ENCODE assay signal across 8 cellular contexts in the genomic region with DNA sequence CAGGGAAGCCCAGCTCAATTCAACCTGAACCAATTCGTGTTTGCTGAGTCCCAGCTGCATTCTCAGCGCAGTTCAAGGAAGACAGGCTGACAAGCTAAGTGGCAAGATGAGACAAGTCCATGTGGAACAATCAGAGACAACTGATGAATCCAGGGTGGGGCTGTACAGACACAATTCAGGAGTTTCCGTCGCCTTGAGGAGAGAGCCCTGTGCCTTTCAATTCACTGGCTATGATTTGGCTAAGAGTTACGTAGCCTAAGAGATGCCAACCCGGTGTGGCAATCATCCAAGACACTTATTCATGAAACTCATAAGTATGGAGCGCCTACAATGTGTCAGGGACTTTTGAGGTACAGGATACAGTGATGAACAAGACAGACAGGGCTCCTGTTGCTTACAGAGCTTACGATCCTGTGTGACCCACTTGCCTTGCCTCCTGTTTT. TPM values are rescaled to one million over a fixed set of nuclear protein-coding genes. Genes with fewer than 3 reads are reported as not detected.
DNase-seq lines count a peak whose midpoint lies in the region; ATAC-seq and TF ChIP-seq lines count a peak whose summit lies in the region.

No MANE protein-coding gene starts in this region.

- DNase-seq in HCT116 (ENCODE audit: low read depth, low spot score) (peak; percentile 62), NCI-H1105 treated with DMSO at 0.1 percent for 48 hours (lab: John Stamatoyannopoulos, UW) (peak; percentile 17), cerebellar cortex (ENCODE audit: low spot score) (no peak), mesendoderm (no peak)
- DNase-seq in effector CD4-positive, alpha-beta T cell: peak; percentile 26

- no peak overlapping the region for H2BK15ac ChIP-seq in mesendoderm (replicated peaks; ENCODE audit: low read depth)

- H3K18ac ChIP-seq in mesendoderm (ENCODE audit: low read length): no peak overlapping the region

- no peaks in the 10 kb centered on the region for H3K79me1 ChIP-seq in mesendoderm (ENCODE audit: low read length)

- H3K4ac ChIP-seq in mesendoderm (ENCODE audit: low read depth, low read length): no peak overlapping the region

- no peak overlapping the region for H3K56ac ChIP-seq in mesendoderm (ENCODE audit: low read length)

- H3K23ac ChIP-seq in mesendoderm (ENCODE audit: low read length): no peak overlapping the region

- POLR2A ChIA-PET in HCT116 (lab: Charles Lee): no interaction called here

- CTCF ChIA-PET in HCT116 (lab: Charles Lee): interaction anchor here (1.4 kb wide), 1 partner anchor 11 kb away, joined by 4 read pairs; no protein-coding TSS in a partner anchor

- no peaks in the 10 kb centered on the region for H3K36me3 ChIP-seq in HCT116 (ENCODE audit: control insufficient read depth in 1 of 2, insufficient read depth in 2 of 2, low read length in 2 of 2)
- no peaks in the 10 kb centered on the region for H3K36me3 ChIP-seq in mesendoderm (ENCODE audit: control insufficient read depth, insufficient read depth, low read length)

- no peaks in the 10 kb centered on the region for H3K9me3 ChIP-seq in HCT116 (ENCODE audit: control insufficient read depth in 1 of 2, insufficient read depth in 1 of 2, low read depth in 1 of 2, low read length in 2 of 2)

- H2AFZ ChIP-seq in HCT116 (ENCODE audit: low read depth, low read length, poor library complexity, severe bottlenecking): no peak overlapping the region

- H3K27ac ChIP-seq in HCT116 (ENCODE audit: low read depth, low read length) (peak overlapping the region; percentile 55), mesendoderm (ENCODE audit: low read depth, low read length) (no peak overlapping the region)

- no peak overlapping the region for H2AK5ac ChIP-seq in mesendoderm (ENCODE audit: low read length)

- RAD21 ChIA-PET in HCT116 (lab: Charles Lee; ENCODE audit: low non-redundant PET in 1 of 2, low total read pairs in 2 of 2, uncharacterized antibody in 2 of 2, unreplicated experiment in 2 of 2): no interaction called here

- no peaks in the 10 kb centered on the region for H3K27me3 ChIP-seq in HCT116 (ENCODE audit: insufficient read depth, low read length)
- no peaks in the 10 kb centered on the region for H3K27me3 ChIP-seq in mesendoderm (ENCODE audit: insufficient read depth, low read length, poor library complexity)

- H3K4me1 ChIP-seq in HCT116 (ENCODE audit: control insufficient read depth in 1 of 2, insufficient read depth in 2 of 2, low read length in 2 of 2) (peaks cover 6 to 58% of the 10 kb centered on the region in 2 experiments), mesendoderm (ENCODE audit: control insufficient read depth, low read depth, low read length) (no peaks in the 10 kb centered on the region)

- BruUV-seq in HCT116 (replicated peaks; lab: Mats Ljungman, UMichigan): TSS peak; percentile 69

- no CpG with 5 or more reads among the region's 8 CpGs for WGBS in mesendoderm (ENCODE audit: extremely low coverage, insufficient coverage, low lambda C conversion rate)

- H3K79me2 ChIP-seq in HCT116 (ENCODE audit: insufficient read depth, low read length) (no peaks in the 10 kb centered on the region), mesendoderm (ENCODE audit: control insufficient read depth, insufficient read depth, low read length) (no peaks in the 10 kb centered on the region)

- intact Hi-C loops in HCT116 (cut with micrococcal nuclease): no loop called here

- peak overlapping the region; percentile 46 for H3K9ac ChIP-seq in HCT116 (ENCODE audit: low read length)
- no peak overlapping the region for H3K9ac ChIP-seq in mesendoderm (ENCODE audit: low read length)

- H3K4me2 ChIP-seq in HCT116 (ENCODE audit: low read length) (peak overlapping the region; percentile 46), mesendoderm (ENCODE audit: low read length) (no peak overlapping the region)

- H3K9me2 ChIP-seq in HCT116 (ENCODE audit: insufficient read depth): no peaks in the 10 kb centered on the region

- H2BK120ac ChIP-seq in mesendoderm (ENCODE audit: low read depth, low read length): no peak overlapping the region

- H4K8ac ChIP-seq in mesendoderm (ENCODE audit: low read depth, low read length): no peak overlapping the region

- 0 out of 2 replicates have a peak, but pooled peaks have one; percentile 6 for TF ChIP-seq RAD21 in HCT116 (IDR thresholded peaks at IDR 0.05; ENCODE audit: low read depth)

- no peak overlapping the region for H4K5ac ChIP-seq in mesendoderm (ENCODE audit: low read length)

- peak overlapping the region; percentile 8 to 22 for H3K4me3 ChIP-seq in HCT116 (replicated peaks in 1 of 2; ENCODE audit: low read depth in 1 of 2, low read length in 2 of 2)
- no peak overlapping the region for H3K4me3 ChIP-seq in mesendoderm (ENCODE audit: low read length)

- ATAC-seq in GM18499 (IDR thresholded peaks at IDR 0.05; ENCODE audit: insufficient read depth, unreplicated experiment) (peak; percentile 18), HCT116 (peak; percentile 79), HG02571 (IDR thresholded peaks at IDR 0.05; ENCODE audit: unreplicated experiment) (no peak), HG03045 (IDR thresholded peaks at IDR 0.05; ENCODE audit: unreplicated experiment) (no peak)

- H4K20me1 ChIP-seq in HCT116 (ENCODE audit: insufficient read depth): no peaks in the 10 kb centered on the region

- no peak overlapping the region for H2BK5ac ChIP-seq in mesendoderm (ENCODE audit: low read length)

- TF ChIP-seq CTCF in HCT116 (IDR thresholded peaks at IDR 0.05 in 2 of 3, conservative IDR thresholded peaks at IDR 0.05 in 1 of 3; ENCODE audit: borderline replicate concordance in 1 of 3, insufficient read depth in 1 of 3, low read depth in 2 of 3, low read length in 2 of 3): no peak

- TF ChIP-seq POLR2A in HCT116 (IDR thresholded peaks at IDR 0.05; ENCODE audit: borderline replicate concordance, extremely low read depth, insufficient read depth, insufficient read length): peak; percentile 51

TF ChIP-seq in HCT116, 20 proteins besides CTCF, POLR2A, EP300 and RAD21:
- TF ChIP-seq CEBPB (IDR thresholded peaks at IDR 0.05; ENCODE audit: low read depth) (no peak), CBX3 (IDR thresholded peaks at IDR 0.05; ENCODE audit: low read depth) (0 out of 2 replicates have a peak, but pooled peaks have one; percentile 8), SP1 (IDR thresholded peaks at IDR 0.05; ENCODE audit: low read depth) (peak; percentile 27; the same call in 1 of the 2 replicates)
- TF ChIP-seq, protein P1, sequence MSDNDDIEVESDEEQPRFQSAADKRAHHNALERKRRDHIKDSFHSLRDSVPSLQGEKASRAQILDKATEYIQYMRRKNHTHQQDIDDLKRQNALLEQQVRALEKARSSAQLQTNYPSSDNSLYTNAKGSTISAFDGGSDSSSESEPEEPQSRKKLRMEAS (IDR thresholded peaks at IDR 0.05): peak; percentile 31; the same call in 1 of the 2 replicates
- TF ChIP-seq, protein P2, sequence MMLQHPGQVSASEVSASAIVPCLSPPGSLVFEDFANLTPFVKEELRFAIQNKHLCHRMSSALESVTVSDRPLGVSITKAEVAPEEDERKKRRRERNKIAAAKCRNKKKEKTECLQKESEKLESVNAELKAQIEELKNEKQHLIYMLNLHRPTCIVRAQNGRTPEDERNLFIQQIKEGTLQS (IDR thresholded peaks at IDR 0.05): no peak
TF ChIP-seq in HCT116: peak in this region for 3.

RNA-seq across cellular contexts. Expression of a gene that starts 15.5 kb away (rescaled TPM):
- total RNA-seq in HCT116 (2021; ENCODE audit: unreplicated experiment): 16.1 TPM
- polyA plus RNA-seq in HCT116 (2012): 3.9 and 5.6 TPM in 2 replicates
- not detected for polyA plus RNA-seq in mesendoderm (2013, experiment 1 of 2)
- polyA plus RNA-seq in mesendoderm (2013, experiment 2 of 2): not detected

Comparison
In these comparisons a context has a peak if more than half of its experiments do, and no peak if none do; other contexts are left out.
1. ATAC-seq: peak in GM18499 (single experiment) and HCT116 (single experiment); none in HG02571 (single experiment) and HG03045 (single experiment).
2. DNase-seq: peak in HCT116 (single experiment), NCI-H1105 treated with DMSO at 0.1 percent for 48 hours (single experiment) and effector CD4-positive, alpha-beta T cell (single experiment); none in cerebellar cortex (single experiment) and mesendoderm (single experiment).